8 cellular contexts compared by ENCODE assay signal in genomic region chr12:121800694-121801600, GRCh38. TPM values are rescaled to one million over a fixed set of nuclear protein-coding genes. Genes with fewer than 3 reads are reported as not detected.
DNase-seq lines count a peak whose midpoint lies in the region; ATAC-seq and TF ChIP-seq lines count a peak whose summit lies in the region.

No MANE protein-coding gene starts in this region.

- peak overlapping the region; percentile 76 for H3K4me3 Mint-ChIP-seq in Calu3 (ENCODE audit: low read depth, unreplicated experiment)
- H3K4me3 Mint-ChIP-seq in activated naive CD8-positive, alpha-beta T cell treated with anti-CD3 and anti-CD28 coated beads, Interleukin-2, amount 10 ng/mL, durations not matched to agents 7 days and 5 days: peak overlapping the region; percentile 89

- H3K27ac Mint-ChIP-seq in Calu3 (ENCODE audit: unreplicated experiment): peak overlapping the region; percentile 93
- H3K27ac Mint-ChIP-seq in activated naive CD8-positive, alpha-beta T cell treated with anti-CD3 and anti-CD28 coated beads, Interleukin-2, amount 10 ng/mL, durations not matched to agents 7 days and 5 days: peak overlapping the region; percentile 98

- H3K27me3 Mint-ChIP-seq in Calu3 (ENCODE audit: unreplicated experiment): no peaks in the 10 kb centered on the region
- no peaks in the 10 kb centered on the region for H3K27me3 Mint-ChIP-seq in activated naive CD8-positive, alpha-beta T cell treated with anti-CD3 and anti-CD28 coated beads, Interleukin-2, amount 10 ng/mL, durations not matched to agents 7 days and 5 days

- DNase-seq in Calu3 (peak; percentile 69), SJCRH30 (peak; percentile 67 to 69), head of caudate nucleus (peak; percentile 47 to 91 (median 80)), nucleus accumbens (lab: John Stamatoyannopoulos, UW) (peak in 52 of 56 donors; percentile 27 to 85 (median 62)), OCI-M2 (lab: John Stamatoyannopoulos, UW; ENCODE audit: unreplicated experiment) (no peak)
- DNase-seq in activated naive CD8-positive, alpha-beta T cell treated with anti-CD3 and anti-CD28 coated beads, Interleukin-2, amount 10 ng/mL, durations not matched to agents 7 days and 5 days: peak; percentile 80

- H3K4me1 ChIP-seq in SJCRH30: peaks cover 37% of the 10 kb centered on the region

- POLR2A ChIA-PET in activated naive CD8-positive, alpha-beta T cell treated with anti-CD3 and anti-CD28 coated beads, Interleukin-2, amount 10 ng/mL, durations not matched to agents 7 days and 5 days (lab: Charles Lee): interaction anchor here (0.6 to 31.1 kb wide), 10 partner anchors 2 to 841 kb away, joined by 3 to 931 read pairs (median 4); partner anchors contain the start of genes CFAP251, PSMD9, RHOF and SETD1B

- peaks cover 2% of the 10 kb centered on the region; the same call in 1 of the 2 replicates for H3K36me3 ChIP-seq in SJCRH30

- H3K27me3 ChIP-seq in SJCRH30: no peaks in the 10 kb centered on the region

- H3K9me3 Mint-ChIP-seq in Calu3 (ENCODE audit: low read depth, unreplicated experiment): no peaks in the 10 kb centered on the region
- no peaks in the 10 kb centered on the region for H3K9me3 Mint-ChIP-seq in activated naive CD8-positive, alpha-beta T cell treated with anti-CD3 and anti-CD28 coated beads, Interleukin-2, amount 10 ng/mL, durations not matched to agents 7 days and 5 days

- no peak for TF ChIP-seq CTCF in Calu3 (IDR thresholded peaks at IDR 0.05; ENCODE audit: unreplicated experiment)

- no peaks in the 10 kb centered on the region for H3K9me3 ChIP-seq in SJCRH30 (replicated peaks)

- ATAC-seq in HG03442 (IDR thresholded peaks at IDR 0.05; ENCODE audit: unreplicated experiment): peak; percentile 4
- ATAC-seq in activated naive CD8-positive, alpha-beta T cell treated with anti-CD3 and anti-CD28 coated beads, Interleukin-2, amount 10 ng/mL, durations not matched to agents 7 days and 5 days (ENCODE audit: low read depth): peak; percentile 5
- ATAC-seq in GM19351 (IDR thresholded peaks at IDR 0.05; ENCODE audit: unreplicated experiment): no peak

- peak overlapping the region; percentile 74 for H3K4me3 ChIP-seq in SJCRH30

- H3K36me3 Mint-ChIP-seq in Calu3 (ENCODE audit: insufficient read depth, unreplicated experiment): peaks cover 83% of the 10 kb centered on the region
- H3K36me3 Mint-ChIP-seq in activated naive CD8-positive, alpha-beta T cell treated with anti-CD3 and anti-CD28 coated beads, Interleukin-2, amount 10 ng/mL, durations not matched to agents 7 days and 5 days: peaks cover 17% of the 10 kb centered on the region

- no TSS peak for BruUV-seq in Calu3 (replicated peaks; lab: Mats Ljungman, UMichigan)

- CTCF ChIA-PET in Calu3 (lab: Charles Lee): interaction anchor here (0.6 to 8.7 kb wide), 5 partner anchors 10 to 88 kb away, joined by 3 to 179 read pairs (median 4); no protein-coding TSS in a partner anchor

- peaks cover 56% of the 10 kb centered on the region for H3K4me1 Mint-ChIP-seq in Calu3 (ENCODE audit: low read depth, unreplicated experiment)
- peaks cover 25% of the 10 kb centered on the region for H3K4me1 Mint-ChIP-seq in activated naive CD8-positive, alpha-beta T cell treated with anti-CD3 and anti-CD28 coated beads, Interleukin-2, amount 10 ng/mL, durations not matched to agents 7 days and 5 days

- peak overlapping the region; percentile 99 for H3K27ac ChIP-seq in SJCRH30

- intact Hi-C loops in Calu3 (cut with micrococcal nuclease; ENCODE audit: unreplicated experiment) (no loop called here), head of caudate nucleus (cut with DNase I) (no loop called here)

RNA-seq across cellular contexts. Expression of gene SETD1B, which starts 2.9 kb away (rescaled TPM):
- total RNA-seq in Calu3 (2022): 32.2 and 33.1 TPM in 2 replicates
- total RNA-seq in SJCRH30 (2014; rRNA removed; shearing (Covaris generic)): 3.2 and 3.8 TPM in 2 replicates
- total RNA-seq in activated naive CD8-positive, alpha-beta T cell treated with anti-CD3 and anti-CD28 coated beads, Interleukin-2, amount 10 ng/mL, durations not matched to agents 7 days and 5 days: 10 to 100 TPM; 45.0 to 46.8 TPM

RNA-seq across cellular contexts. Expression of gene RHOF, which starts 7.5 kb away (rescaled TPM):
- total RNA-seq in Calu3 (2022): 73.9 and 121 TPM in 2 replicates
- 2.8 and 5.2 TPM in 2 replicates for total RNA-seq in SJCRH30 (2014; rRNA removed; shearing (Covaris generic))
- total RNA-seq in activated naive CD8-positive, alpha-beta T cell treated with anti-CD3 and anti-CD28 coated beads, Interleukin-2, amount 10 ng/mL, durations not matched to agents 7 days and 5 days: 100 to 1,000 TPM; 144 to 157 TPM

RNA-seq across cellular contexts. Expression of gene HPD, which starts 57.7 kb away (rescaled TPM):
- not detected in 2 replicates for total RNA-seq in Calu3 (2022)
- not detected in 2 replicates for total RNA-seq in SJCRH30 (2014; rRNA removed; shearing (Covaris generic))
- total RNA-seq in activated naive CD8-positive, alpha-beta T cell treated with anti-CD3 and anti-CD28 coated beads, Interleukin-2, amount 10 ng/mL, durations not matched to agents 7 days and 5 days: not detected

Comparison
In these comparisons a context has a peak if more than half of its experiments do, and no peak if none do; other contexts are left out.
1. RNA of gene RHOF, which starts 7.5 kb away (total RNA-seq): 144 to 157 TPM in activated naive CD8-positive, alpha-beta T cell treated with anti-CD3 and anti-CD28 coated beads, Interleukin-2, amount 10 ng/mL, durations not matched to agents 7 days and 5 days and 73.9 to 121 TPM in Calu3; 2.8 to 5.2 TPM in SJCRH30; every median in the first group is over 10 times any median in the second.